In genomic region chr19:33864311-33864850, GRCh38 we compare ENCODE assay signal across 20 cellular contexts.
A peak's percentile ranks its signal among the peaks of the same experiment; 100 is the strongest.
DNase-seq lines count a peak whose midpoint lies in the region; ATAC-seq and TF ChIP-seq lines count a peak whose summit lies in the region.
"Had no signal": no experiment of that assay in that cellular context is flagged by ENCODE, and none has a peak within 500 bp of the region (broad histone marks: within the 10 kb centered on the region; RNA-seq: fewer than 3 reads in every experiment).

No MANE protein-coding gene starts in this region.

- peaks cover 3% of the 10 kb centered on the region for H3K4me1 ChIP-seq in mucosa of descending colon (ENCODE audit: low read depth)
- no peaks in the 10 kb centered on the region for H3K4me1 ChIP-seq in effector memory CD4-positive, alpha-beta T cell (ENCODE audit: control insufficient read depth, insufficient read depth, low read length, poor library complexity, severe bottlenecking)

- no peak overlapping the region for H3K4me3 ChIP-seq in LNCaP clone FGC (ENCODE audit: low read depth, low read length)
- no peak overlapping the region for H3K4me3 ChIP-seq in mucosa of descending colon
- H3K4me3 ChIP-seq in effector memory CD4-positive, alpha-beta T cell (ENCODE audit: insufficient read depth, low read depth, low read length, poor library complexity, severe bottlenecking) = no peak overlapping the region

- no peaks in the 10 kb centered on the region for H3K27me3 ChIP-seq in effector memory CD4-positive, alpha-beta T cell (replicated peaks; ENCODE audit: control insufficient read depth, insufficient read depth, low read length, poor library complexity, severe bottlenecking)

- H3K4me1 Mint-ChIP-seq in WTC11 = peaks cover 18% of the 10 kb centered on the region

- H3K27ac ChIP-seq in effector memory CD4-positive, alpha-beta T cell (ENCODE audit: insufficient read depth, low read length, poor library complexity, severe bottlenecking) = no peak overlapping the region
- H3K27ac ChIP-seq: HL-60, KMS-11 had no signal

- no peaks in the 10 kb centered on the region for H3K9me3 ChIP-seq in mucosa of descending colon
- H3K9me3 ChIP-seq in effector memory CD4-positive, alpha-beta T cell (ENCODE audit: control insufficient read depth, low read length) = no peaks in the 10 kb centered on the region
- H3K9me3 ChIP-seq: SK-N-SH had no signal

- POLR2A ChIA-PET in WTC11 (lab: Charles Lee) = no interaction called here

- intact Hi-C loops in mucosa of descending colon (cut with DNase I, micrococcal nuclease) = no loop called here

- H3K4me3 Mint-ChIP-seq in WTC11 = no peak overlapping the region

- CTCF ChIA-PET in WTC11 (lab: Charles Lee) = no interaction called here

- no peaks in the 10 kb centered on the region for H3K9me3 Mint-ChIP-seq in WTC11

- no peaks in the 10 kb centered on the region for H3K36me3 ChIP-seq in mucosa of descending colon (ENCODE audit: low read depth)
- no peaks in the 10 kb centered on the region for H3K36me3 ChIP-seq in effector memory CD4-positive, alpha-beta T cell (ENCODE audit: control insufficient read depth, insufficient read depth, low read length)

- no peaks in the 10 kb centered on the region for H3K36me3 Mint-ChIP-seq in WTC11

- no peaks in the 10 kb centered on the region for H3K27me3 Mint-ChIP-seq in WTC11 (ENCODE audit: low read depth)

- H3K27ac Mint-ChIP-seq in WTC11 = no peak overlapping the region

- no peak for ATAC-seq in mucosa of descending colon
- no peak for ATAC-seq in WTC11
- ATAC-seq: Panc1 had no signal

- peak; percentile 10 for DNase-seq in COR-L47 (lab: John Stamatoyannopoulos, UW)
- peak; percentile 1 for DNase-seq in LNCaP clone FGC (ENCODE audit: low read depth)
- DNase-seq in ecto neural progenitor cell (ENCODE audit: low spot score) = peak; percentile 29
- peak in 2 of 3 donors; percentile 46 to 76 for DNase-seq in mucosa of descending colon
- DNase-seq in WTC11 (ENCODE audit: low spot score) = no peak
- no peak for DNase-seq in NCI-H2107 treated with DMSO at 0.1 percent for 48 hours (lab: John Stamatoyannopoulos, UW; ENCODE audit: unreplicated experiment)
- no peak for DNase-seq in effector memory CD4-positive, alpha-beta T cell
- DNase-seq in NCI-H446 (lab: John Stamatoyannopoulos, UW) = no peak
- DNase-seq: AML-193, DND-41, GDM1, NCI-H1105 treated with DMSO at 0.1 percent for 48 hours, NCI-H187 treated with DMSO at 0.1 percent for 48 hours, NCI-H2171 treated with DMSO at 0.1 percent for 48 hours, NCI-H524, Right ventricle myocardium superior, SK-N-SH had no signal

- no peak for TF ChIP-seq CTCF in LNCaP clone FGC (IDR thresholded peaks at IDR 0.05; ENCODE audit: control insufficient read depth, extremely low read depth, insufficient read depth)
- no peak for TF ChIP-seq CTCF in mucosa of descending colon (IDR thresholded peaks at IDR 0.05)
- TF ChIP-seq CTCF in WTC11 (IDR thresholded peaks at IDR 0.05) = no peak

TF ChIP-seq in WTC11, 78 proteins besides CTCF, POLR2A, EP300 and RAD21:
- TF ChIP-seq GABPB1 (CRISPR knock-in tag; IDR thresholded peaks at IDR 0.05) (no peak), CREM (CRISPR knock-in tag; IDR thresholded peaks at IDR 0.05) (no peak), GTF2I (CRISPR knock-in tag; conservative IDR thresholded peaks at IDR 0.05) (no peak), OVOL2 (CRISPR knock-in tag; IDR thresholded peaks at IDR 0.05; ENCODE audit: borderline replicate concordance) (no peak), ZMAT4 (CRISPR knock-in tag; IDR thresholded peaks at IDR 0.05) (no peak)

Comparison
In these comparisons a context has a peak if more than half of its experiments do, and no peak if none do; other contexts are left out.
1. DNase-seq: peak in COR-L47 (single experiment), LNCaP clone FGC (single experiment), ecto neural progenitor cell (single experiment) and mucosa of descending colon (2 of 3); none in WTC11 (single experiment), NCI-H2107 treated with DMSO at 0.1 percent for 48 hours (single experiment), effector memory CD4-positive, alpha-beta T cell (0 of 3) and NCI-H446 (0 of 2).